In the genomic region with DNA sequence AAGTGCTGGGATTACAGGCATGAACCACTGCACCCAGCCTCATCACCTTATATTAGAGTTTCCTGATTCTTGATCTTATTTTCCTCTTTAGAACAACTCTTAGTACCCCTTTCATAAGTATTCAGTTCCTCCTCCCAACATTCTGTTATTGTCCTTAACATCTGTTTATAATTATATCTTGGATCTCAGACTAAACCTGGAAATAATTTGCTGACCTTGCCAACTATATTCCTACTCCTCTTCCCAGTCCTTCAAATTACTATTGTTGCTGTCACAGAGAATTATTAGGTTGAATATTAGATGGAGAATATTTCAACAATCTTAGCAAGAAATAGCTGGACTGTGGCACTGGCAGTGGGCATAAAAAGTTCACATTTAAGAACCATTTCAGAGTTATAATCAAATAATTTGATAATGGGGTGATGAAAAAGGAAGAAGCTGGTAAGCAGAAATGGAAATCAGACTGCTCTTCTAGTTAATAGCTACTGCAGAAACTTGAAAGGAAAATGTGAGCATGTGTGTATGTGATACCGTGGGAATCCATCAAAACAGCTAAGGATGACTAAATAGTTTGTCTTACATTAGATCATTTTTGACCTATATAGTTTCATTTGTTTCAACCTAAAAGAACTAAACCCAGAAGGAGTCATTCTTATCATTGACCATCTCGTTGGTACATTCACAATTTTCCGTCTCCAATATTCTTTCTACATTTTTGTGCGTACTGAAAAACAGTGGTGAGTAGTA, we compare ENCODE assay signal across 18 cellular contexts. TPM values are rescaled to one million over a fixed set of nuclear protein-coding genes. Genes with fewer than 3 reads are reported as not detected.
DNase-seq lines count a peak whose midpoint lies in the region; ATAC-seq, FAIRE-seq and TF ChIP-seq lines count a peak whose summit lies in the region.
"Had no signal": no experiment of that assay in that cellular context is flagged by ENCODE, and none has a peak within 500 bp of the region (broad histone marks: within the 10 kb centered on the region; RNA-seq: fewer than 3 reads in every experiment).

No MANE protein-coding gene starts in this region.

- H3K4me3 ChIP-seq in astrocyte of the cerebellum (ENCODE audit: low read depth, low read length) (no peak overlapping the region), pancreas (no peak overlapping the region)
- H3K4me3 ChIP-seq: cardiac muscle cell, lung, thyroid gland had no signal

- no peaks in the 10 kb centered on the region for H3K27me3 Mint-ChIP-seq in activated T-cell treated with anti-CD3 and anti-CD28 coated beads, Interleukin-2, amount 50 U/mL, for 24 hours
- no peaks in the 10 kb centered on the region for H3K27me3 Mint-ChIP-seq in stimulated activated memory B cell treated with anti-CD40 and anti-IgM and Interleukin-4, amounts not matched to agents 10 μg/mL and 1 μg/mL and 100 μg/mL, for 72 hours

- peak overlapping the region; percentile 41 for H3K4me3 Mint-ChIP-seq in activated T-cell treated with anti-CD3 and anti-CD28 coated beads, Interleukin-2, amount 50 U/mL, for 24 hours
- H3K4me3 Mint-ChIP-seq in stimulated activated memory B cell treated with anti-CD40 and anti-IgM and Interleukin-4, amounts not matched to agents 10 μg/mL and 1 μg/mL and 100 μg/mL, for 72 hours = no peak overlapping the region
- H3K4me3 Mint-ChIP-seq: nephron had no signal

- no peak for FAIRE-seq in pancreas (lab: Jason Lieb, UNC)
- FAIRE-seq: frontal cortex, RCC 7860 had no signal

- H3K36me3 Mint-ChIP-seq in activated T-cell treated with anti-CD3 and anti-CD28 coated beads, Interleukin-2, amount 50 U/mL, for 24 hours (ENCODE audit: low read depth) = no peaks in the 10 kb centered on the region
- H3K36me3 Mint-ChIP-seq in stimulated activated memory B cell treated with anti-CD40 and anti-IgM and Interleukin-4, amounts not matched to agents 10 μg/mL and 1 μg/mL and 100 μg/mL, for 72 hours = peaks cover 6% of the 10 kb centered on the region

- in situ Hi-C loops in astrocyte of the cerebellum (cut with HindIII; ENCODE audit: low sequenced_read_pairs) = no loop called here
- in situ Hi-C loops in GM13977 (cut with MboI; ENCODE audit: low pct_unique_long_range_greater_than_20kb, low sequenced_read_pairs, unreplicated experiment) = no loop called here

- no peaks in the 10 kb centered on the region for H3K9me3 ChIP-seq in pancreas
- H3K9me3 ChIP-seq: thyroid gland had no signal

- TF ChIP-seq CTCF in astrocyte of the cerebellum (IDR thresholded peaks at IDR 0.05; ENCODE audit: low read depth, low read length, missing control alignments) = no peak
- no peak for TF ChIP-seq CTCF in GM13977 (IDR thresholded peaks at IDR 0.05; ENCODE audit: extremely low read depth, insufficient read depth, missing control alignments)
- TF ChIP-seq CTCF in pancreas (IDR thresholded peaks at IDR 0.05) = no peak

- no peaks in the 10 kb centered on the region for H3K27me3 ChIP-seq in pancreas
- H3K27me3 ChIP-seq: cardiac muscle cell, thyroid gland had no signal

- intact Hi-C loops in pancreas (cut with DNase I) = no loop called here

- peak; percentile 53 for ATAC-seq in stimulated activated memory B cell treated with anti-CD40 and anti-IgM and Interleukin-4, amounts not matched to agents 10 μg/mL and 1 μg/mL and 100 μg/mL, for 72 hours
- ATAC-seq in pancreas = no peak

- H3K4me1 ChIP-seq in pancreas = no peaks in the 10 kb centered on the region
- H3K4me1 ChIP-seq: thyroid gland had no signal

- H3K9me3 Mint-ChIP-seq in activated T-cell treated with anti-CD3 and anti-CD28 coated beads, Interleukin-2, amount 50 U/mL, for 24 hours = no peaks in the 10 kb centered on the region
- peaks cover 7% of the 10 kb centered on the region for H3K9me3 Mint-ChIP-seq in stimulated activated memory B cell treated with anti-CD40 and anti-IgM and Interleukin-4, amounts not matched to agents 10 μg/mL and 1 μg/mL and 100 μg/mL, for 72 hours

- 71 to 76% methylated on average over 4 of the region's 4 CpGs for WGBS in pancreas, 2 donors

- H3K4me1 Mint-ChIP-seq in activated T-cell treated with anti-CD3 and anti-CD28 coated beads, Interleukin-2, amount 50 U/mL, for 24 hours (ENCODE audit: low read depth) = peaks cover 23% of the 10 kb centered on the region
- H3K4me1 Mint-ChIP-seq in stimulated activated memory B cell treated with anti-CD40 and anti-IgM and Interleukin-4, amounts not matched to agents 10 μg/mL and 1 μg/mL and 100 μg/mL, for 72 hours = peaks cover 15% of the 10 kb centered on the region

- no peaks in the 10 kb centered on the region for H3K36me3 ChIP-seq in pancreas
- H3K36me3 ChIP-seq: cardiac muscle cell, thyroid gland had no signal

- H3K27ac ChIP-seq in pancreas = no peak overlapping the region
- H3K27ac ChIP-seq: cardiac muscle cell, thyroid gland had no signal

- no peak for DNase-seq in activated T-cell treated with anti-CD3 and anti-CD28 coated beads, Interleukin-2, amount 50 U/mL, for 24 hours
- no peak for DNase-seq in activated T-cell treated with anti-CD3 and anti-CD28 coated beads, Interleukin-2, amount 50 U/mL, for 1 hour
- DNase-seq in RKO (ENCODE audit: low spot score) = peak; percentile 69
- DNase-seq in astrocyte of the cerebellum (ENCODE audit: low read depth) = peak; percentile 18
- no peak for DNase-seq in GM13977 (ENCODE audit: low spot score)
- no peak for DNase-seq in NOMO-1 treated with dmso at 0.1 percent for 144 hours (lab: John Stamatoyannopoulos, UW; ENCODE audit: unreplicated experiment)
- no peak for DNase-seq in pancreas
- DNase-seq: COR-L47; effector CD8-positive, alpha-beta T cell; MM.1S; NCI-H2081 treated with DMSO at 0.1 percent for 48 hours; thyroid gland had no signal

- H3K27ac Mint-ChIP-seq in activated T-cell treated with anti-CD3 and anti-CD28 coated beads, Interleukin-2, amount 50 U/mL, for 24 hours = peak overlapping the region; percentile 86
- H3K27ac Mint-ChIP-seq in stimulated activated memory B cell treated with anti-CD40 and anti-IgM and Interleukin-4, amounts not matched to agents 10 μg/mL and 1 μg/mL and 100 μg/mL, for 72 hours = peak overlapping the region; percentile 67
- H3K27ac Mint-ChIP-seq: nephron had no signal

RNA-seq across cellular contexts. Expression of a gene that starts 43.3 kb away (rescaled TPM):
- 1 to 10 TPM in 1 of 6 donors, under 1 TPM in 5; 0.14 to 1.5 (median 0.60) TPM for total RNA-seq in pancreas
- under 1 TPM; 0.28 to 0.49 TPM for polyA plus RNA-seq in pancreas

Comparison
In these comparisons a context has a peak if more than half of its experiments do, and no peak if none do; other contexts are left out.
1. DNase-seq: peak in RKO (single experiment) and astrocyte of the cerebellum (single experiment); none in activated T-cell treated with anti-CD3 and anti-CD28 coated beads, Interleukin-2, amount 50 U/mL, for 24 hours (single experiment), activated T-cell treated with anti-CD3 and anti-CD28 coated beads, Interleukin-2, amount 50 U/mL, for 1 hour (single experiment), GM13977 (single experiment), NOMO-1 treated with dmso at 0.1 percent for 144 hours (single experiment) and pancreas (0 of 6).